20 cellular contexts compared by ENCODE assay signal in the genomic region with DNA sequence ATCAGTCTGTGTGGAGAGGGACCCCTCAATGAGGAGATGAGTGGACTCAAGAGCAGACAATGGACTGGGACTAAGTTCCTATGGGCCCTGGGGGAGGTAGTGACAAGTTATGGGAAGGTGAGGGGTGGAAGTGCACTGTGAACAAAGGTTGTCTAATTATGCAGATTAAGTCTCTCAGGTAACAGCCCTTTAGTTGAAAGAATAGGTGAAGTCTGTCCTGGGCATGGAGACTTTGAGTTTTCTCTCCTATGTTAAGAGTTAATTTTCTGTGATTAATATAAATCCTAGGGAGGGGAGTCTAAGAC.
DNase-seq lines count a peak whose midpoint lies in the region; ATAC-seq and TF ChIP-seq lines count a peak whose summit lies in the region.
"Had no signal": no experiment of that assay in that cellular context is flagged by ENCODE, and none has a peak within 500 bp of the region (broad histone marks: within the 10 kb centered on the region; RNA-seq: fewer than 3 reads in every experiment).

No MANE protein-coding gene starts in this region.

- H3K36me3 ChIP-seq in OCI-LY3 (replicated peaks; ENCODE audit: low read depth, low read length) = no peaks in the 10 kb centered on the region
- H3K36me3 ChIP-seq: SJSA1 had no signal

- no peak overlapping the region for H3K9ac ChIP-seq in OCI-LY3 (ENCODE audit: low read length)

- H3K4me1 ChIP-seq in OCI-LY3 (ENCODE audit: low read length) = peaks cover 17% of the 10 kb centered on the region
- H3K4me1 ChIP-seq: SJSA1, suprapubic skin had no signal

- TF ChIP-seq CTCF in OCI-LY3 (IDR thresholded peaks at IDR 0.05; ENCODE audit: low read depth, low read length) = no peak

- no peak for DNase-seq in stimulated activated naive CD8-positive, alpha-beta T cell treated with anti-CD3 and anti-CD28 coated beads, Interleukin-15, amount 100 ng/mL, for 72 hours
- no peak for DNase-seq in effector memory CD8-positive, alpha-beta T cell
- DNase-seq in SIG-M5 treated with dmso at 0.1 percent for 504 hours (lab: John Stamatoyannopoulos, UW; ENCODE audit: unreplicated experiment) (no peak), cardiac septum (ENCODE audit: low spot score) (no peak), NK-92 (lab: John Stamatoyannopoulos, UW; ENCODE audit: unreplicated experiment) (no peak), foreskin melanocyte (no peak)
- DNase-seq: activated CD8-positive, alpha-beta memory T cell treated with anti-CD3 and anti-CD28 coated beads, Interleukin-2, amount 10 ng/mL, durations not matched to agents 7 days and 5 days; activated effector memory CD4-positive, alpha-beta T cell treated with Interleukin-2 at 50 U/mL for 16 hours; COR-L47; IMR-90; left ventricle myocardium superior; mucosa of descending colon; NCI-H187 treated with DMSO at 0.1 percent for 48 hours had no signal

- no peaks in the 10 kb centered on the region for H3K9me3 ChIP-seq in OCI-LY3 (ENCODE audit: insufficient read depth, low read length)
- H3K9me3 ChIP-seq: mucosa of descending colon, SJSA1, suprapubic skin had no signal

- H3K4me2 ChIP-seq in OCI-LY3 (ENCODE audit: low read length) = peak overlapping the region; percentile 65
- H3K4me2 ChIP-seq: GM23338 had no signal

- intact Hi-C loops in cardiac septum (cut with DNase I) = no loop called here

- no peaks in the 10 kb centered on the region for H4K20me1 ChIP-seq in OCI-LY3 (ENCODE audit: insufficient read depth, low read length)

- H3K27me3 Mint-ChIP-seq in stimulated activated naive CD8-positive, alpha-beta T cell treated with anti-CD3 and anti-CD28 coated beads, Interleukin-15, Interleukin-2, amounts not matched to agents 100 ng/mL and 50 ng/mL, for 24 hours = no peaks in the 10 kb centered on the region
- no peaks in the 10 kb centered on the region for H3K27me3 Mint-ChIP-seq in stimulated activated naive CD8-positive, alpha-beta T cell treated with anti-CD3 and anti-CD28 coated beads, Interleukin-15, amount 100 ng/mL, for 72 hours
- no peaks in the 10 kb centered on the region for H3K27me3 Mint-ChIP-seq in effector memory CD8-positive, alpha-beta T cell
- H3K27me3 Mint-ChIP-seq: activated CD8-positive, alpha-beta memory T cell treated with anti-CD3 and anti-CD28 coated beads, Interleukin-2, amount 10 ng/mL, durations not matched to agents 7 days and 5 days had no signal

- H3K4me3 Mint-ChIP-seq in stimulated activated naive CD8-positive, alpha-beta T cell treated with anti-CD3 and anti-CD28 coated beads, Interleukin-15, Interleukin-2, amounts not matched to agents 100 ng/mL and 50 ng/mL, for 24 hours = no peak overlapping the region
- H3K4me3 Mint-ChIP-seq in stimulated activated naive CD8-positive, alpha-beta T cell treated with anti-CD3 and anti-CD28 coated beads, Interleukin-15, amount 100 ng/mL, for 72 hours = no peak overlapping the region
- H3K4me3 Mint-ChIP-seq in effector memory CD8-positive, alpha-beta T cell = no peak overlapping the region
- H3K4me3 Mint-ChIP-seq: activated CD8-positive, alpha-beta memory T cell treated with anti-CD3 and anti-CD28 coated beads, Interleukin-2, amount 10 ng/mL, durations not matched to agents 7 days and 5 days; GM23338; WTC11 had no signal

- no peak overlapping the region; the same call in 1 of the 2 replicates for H3K27ac ChIP-seq in OCI-LY3 (ENCODE audit: low read length)
- H3K27ac ChIP-seq: SJSA1, suprapubic skin had no signal

- H3K79me2 ChIP-seq in OCI-LY3 (ENCODE audit: low read length) = no peaks in the 10 kb centered on the region

- peaks cover 44% of the 10 kb centered on the region for H3K4me1 Mint-ChIP-seq in stimulated activated naive CD8-positive, alpha-beta T cell treated with anti-CD3 and anti-CD28 coated beads, Interleukin-15, Interleukin-2, amounts not matched to agents 100 ng/mL and 50 ng/mL, for 24 hours (ENCODE audit: low read depth)
- H3K4me1 Mint-ChIP-seq in stimulated activated naive CD8-positive, alpha-beta T cell treated with anti-CD3 and anti-CD28 coated beads, Interleukin-15, amount 100 ng/mL, for 72 hours = peaks cover 49% of the 10 kb centered on the region
- peaks cover 22 to 26% of the 10 kb centered on the region in 2 donors for H3K4me1 Mint-ChIP-seq in effector memory CD8-positive, alpha-beta T cell (ENCODE audit: low read depth in 2 of 2)

- H3K9me3 Mint-ChIP-seq in stimulated activated naive CD8-positive, alpha-beta T cell treated with anti-CD3 and anti-CD28 coated beads, Interleukin-15, Interleukin-2, amounts not matched to agents 100 ng/mL and 50 ng/mL, for 24 hours = peaks cover 5% of the 10 kb centered on the region
- H3K9me3 Mint-ChIP-seq in stimulated activated naive CD8-positive, alpha-beta T cell treated with anti-CD3 and anti-CD28 coated beads, Interleukin-15, amount 100 ng/mL, for 72 hours = no peaks in the 10 kb centered on the region
- no peaks in the 10 kb centered on the region for H3K9me3 Mint-ChIP-seq in effector memory CD8-positive, alpha-beta T cell

- H3K36me3 Mint-ChIP-seq in stimulated activated naive CD8-positive, alpha-beta T cell treated with anti-CD3 and anti-CD28 coated beads, Interleukin-15, Interleukin-2, amounts not matched to agents 100 ng/mL and 50 ng/mL, for 24 hours (ENCODE audit: low read depth) = peaks cover 30% of the 10 kb centered on the region
- peaks cover 3% of the 10 kb centered on the region for H3K36me3 Mint-ChIP-seq in effector memory CD8-positive, alpha-beta T cell (ENCODE audit: insufficient read depth)

- 0 out of 2 replicates have a peak overlapping the region, but pooled peaks have one; percentile 28 for H3K4me3 ChIP-seq in OCI-LY3 (ENCODE audit: low read length)
- H3K4me3 ChIP-seq: GM23338, mucosa of descending colon, SJSA1, suprapubic skin had no signal

- ATAC-seq in stimulated activated naive CD8-positive, alpha-beta T cell treated with anti-CD3 and anti-CD28 coated beads, Interleukin-15, amount 100 ng/mL, for 72 hours = no peak
- no peak for ATAC-seq in effector memory CD8-positive, alpha-beta T cell (replicated peaks)
- ATAC-seq: activated CD8-positive, alpha-beta memory T cell treated with anti-CD3 and anti-CD28 coated beads, Interleukin-2, amount 10 ng/mL, durations not matched to agents 7 days and 5 days; GM23338; left ventricle myocardium superior; Panc1; WTC11 had no signal

- peak overlapping the region; percentile 71 for H3K27ac Mint-ChIP-seq in stimulated activated naive CD8-positive, alpha-beta T cell treated with anti-CD3 and anti-CD28 coated beads, Interleukin-15, Interleukin-2, amounts not matched to agents 100 ng/mL and 50 ng/mL, for 24 hours
- no peak overlapping the region for H3K27ac Mint-ChIP-seq in stimulated activated naive CD8-positive, alpha-beta T cell treated with anti-CD3 and anti-CD28 coated beads, Interleukin-15, amount 100 ng/mL, for 72 hours
- H3K27ac Mint-ChIP-seq in effector memory CD8-positive, alpha-beta T cell = peak overlapping the region; percentile 29 to 84
- H3K27ac Mint-ChIP-seq: activated CD8-positive, alpha-beta memory T cell treated with anti-CD3 and anti-CD28 coated beads, Interleukin-2, amount 10 ng/mL, durations not matched to agents 7 days and 5 days; GM23338; WTC11 had no signal

- H2AFZ ChIP-seq in OCI-LY3 (ENCODE audit: low read depth, low read length) = no peak overlapping the region
- H2AFZ ChIP-seq: GM23338 had no signal

- peaks cover 12% of the 10 kb centered on the region for H3K27me3 ChIP-seq in OCI-LY3 (ENCODE audit: low read depth, low read length)
- H3K27me3 ChIP-seq: SJSA1, suprapubic skin had no signal

Comparison
In these comparisons a context has a peak if more than half of its experiments do, and no peak if none do; other contexts are left out.
1. H3K27ac Mint-ChIP-seq: peak in stimulated activated naive CD8-positive, alpha-beta T cell treated with anti-CD3 and anti-CD28 coated beads, Interleukin-15, Interleukin-2, amounts not matched to agents 100 ng/mL and 50 ng/mL, for 24 hours (single experiment) and effector memory CD8-positive, alpha-beta T cell (2 of 2); none in stimulated activated naive CD8-positive, alpha-beta T cell treated with anti-CD3 and anti-CD28 coated beads, Interleukin-15, amount 100 ng/mL, for 72 hours (0 of 2).